ENCODE assay signal across 8 cellular contexts in genomic region chr1:236451796-236452373, GRCh38. TPM values are rescaled to one million over a fixed set of nuclear protein-coding genes. Genes with fewer than 3 reads are reported as not detected.
A peak's percentile ranks its signal among the peaks of the same experiment; 100 is the strongest.
DNase-seq lines count a peak whose midpoint lies in the region; ATAC-seq lines count a peak whose summit lies in the region.

No MANE protein-coding gene starts in this region.

- peak; percentile 34 for DNase-seq in CD1c-positive myeloid dendritic cell (ENCODE audit: extremely low spot score)
- DNase-seq in RPMI7951 (ENCODE audit: low read depth), result peak; percentile 12
- DNase-seq in activated naive CD4-positive, alpha-beta T cell treated with anti-CD3 and anti-CD28 coated beads, Interleukin-2, amount 50 U/mL, for 16 hours, result peak; percentile 17
- DNase-seq in mesenteric fat pad (ENCODE audit: low spot score), result peak; percentile 81
- no peak for DNase-seq in GDM1 (lab: John Stamatoyannopoulos, UW)
- no peak for DNase-seq in NCI-H524 treated with DMSO at 0.1 percent for 48 hours (lab: John Stamatoyannopoulos, UW)

- ATAC-seq in GM21576 (IDR thresholded peaks at IDR 0.05; ENCODE audit: unreplicated experiment), result peak; percentile 60
- ATAC-seq in HG03521 (IDR thresholded peaks at IDR 0.05; ENCODE audit: unreplicated experiment), result no peak

RNA-seq across cellular contexts. Expression of gene EDARADD, which starts 57.8 kb away (rescaled TPM):
- 0.49 and 1.7 TPM in 2 replicates for total RNA-seq in RPMI7951 (2014; rRNA removed; shearing (Covaris generic))
- 0.35 TPM for total RNA-seq in mesenteric fat pad

Comparison
In these comparisons a context has a peak if more than half of its experiments do, and no peak if none do; other contexts are left out.
1. DNase-seq: peak in CD1c-positive myeloid dendritic cell (single experiment), RPMI7951 (single experiment), activated naive CD4-positive, alpha-beta T cell treated with anti-CD3 and anti-CD28 coated beads, Interleukin-2, amount 50 U/mL, for 16 hours (single experiment) and mesenteric fat pad (single experiment); none in GDM1 (single experiment) and NCI-H524 treated with DMSO at 0.1 percent for 48 hours (single experiment).